15 cellular contexts compared by ENCODE assay signal in genomic region chr10:35328404-35329037, GRCh38. TPM values are rescaled to one million over a fixed set of nuclear protein-coding genes. Genes with fewer than 3 reads are reported as not detected.
A peak's percentile ranks its signal among the peaks of the same experiment; 100 is the strongest.
DNase-seq lines count a peak whose midpoint lies in the region; ATAC-seq and TF ChIP-seq lines count a peak whose summit lies in the region.
"Had no signal": no experiment of that assay in that cellular context is flagged by ENCODE, and none has a peak within 500 bp of the region (broad histone marks: within the 10 kb centered on the region; RNA-seq: fewer than 3 reads in every experiment).

No MANE protein-coding gene starts in this region.

- peak; percentile 41 for ATAC-seq in HG02678 (IDR thresholded peaks at IDR 0.05; ENCODE audit: unreplicated experiment)
- ATAC-seq: Panc1 had no signal

- no peaks in the 10 kb centered on the region for H3K27me3 ChIP-seq in adrenal gland
- H3K27me3 ChIP-seq: BLaER1 treated with 17β-estradiol and CSF1 and Interleukin-3, amounts not matched to agents 10 nM and 100 nM had no signal

- DNase-seq in activated CD8-positive, alpha-beta memory T cell treated with anti-CD3 and anti-CD28 coated beads, Interleukin-2, amount 50 U/mL, for 48 hours = peak; percentile 12
- DNase-seq in activated CD8-positive, alpha-beta memory T cell treated with anti-CD3 and anti-CD28 coated beads, Interleukin-2, amount 50 U/mL, for 4 hours = no peak
- DNase-seq in adrenal gland = no peak
- peak; percentile 44 for DNase-seq in renal cortical epithelial cell (ENCODE audit: low read depth)
- DNase-seq in cortex of kidney (lab: John Stamatoyannopoulos, UW) = no peak
- DNase-seq in midbrain (lab: John Stamatoyannopoulos, UW) = no peak
- DNase-seq in RPMI8226 = no peak
- DNase-seq: H9; hypothalamus; naive B cell; NCI-H1436 treated with DMSO at 0.1 percent for 48 hours; stimulated activated naive CD4-positive, alpha-beta T cell treated with Interleukin-2 at 50 U/mL for 16 hours had no signal

- no peak overlapping the region for H3K4me3 ChIP-seq in adrenal gland
- H3K4me3 ChIP-seq: BLaER1 treated with 17β-estradiol and CSF1 and Interleukin-3, amounts not matched to agents 10 nM and 100 nM had no signal

- H3K9me3 ChIP-seq in adrenal gland (replicated peaks in 1 of 3) = no peaks in the 10 kb centered on the region

- peaks cover 33 to 54% of the 10 kb centered on the region in 2 donors for H3K4me1 ChIP-seq in adrenal gland (replicated peaks in 1 of 2)

- intact Hi-C loops in adrenal gland (cut with DNase I) = no loop called here

- no peak for TF ChIP-seq POLR2A in adrenal gland (IDR thresholded peaks at IDR 0.05)

- TF ChIP-seq CTCF in adrenal gland (IDR thresholded peaks at IDR 0.05) = no peak

- no peaks in the 10 kb centered on the region for H3K36me3 ChIP-seq in adrenal gland (replicated peaks in 1 of 2)

- WGBS in adrenal gland, 4 donors = 45 to 65% (median 51%) methylated on average over 2 of the region's 2 CpGs

- H3K27ac ChIP-seq in adrenal gland = peak overlapping the region in 3 of 5 donors; percentile 40 to 86 (median 74)
- H3K27ac ChIP-seq: BLaER1 treated with 17β-estradiol and CSF1 and Interleukin-3, amounts not matched to agents 10 nM and 100 nM had no signal

RNA-seq across cellular contexts. Expression of gene CCNY, which starts 7.8 kb away (rescaled TPM):
- total RNA-seq in adrenal gland (10 to 100 TPM; 30.4 to 87.0 (median 55.5) TPM), renal cortical epithelial cell (59.3 and 66.3 TPM in 2 replicates)
- 10 to 100 TPM; 18.3 to 67.9 (median 19.9) TPM for polyA plus RNA-seq in adrenal gland

Comparison
In these comparisons a context has a peak if more than half of its experiments do, and no peak if none do; other contexts are left out.
1. DNase-seq: peak in activated CD8-positive, alpha-beta memory T cell treated with anti-CD3 and anti-CD28 coated beads, Interleukin-2, amount 50 U/mL, for 48 hours (single experiment) and renal cortical epithelial cell (single experiment); none in activated CD8-positive, alpha-beta memory T cell treated with anti-CD3 and anti-CD28 coated beads, Interleukin-2, amount 50 U/mL, for 4 hours (single experiment), adrenal gland (0 of 7), cortex of kidney (single experiment), midbrain (single experiment) and RPMI8226 (single experiment).